In genomic region chr5:112931473-112931872, GRCh38 we compare ENCODE assay signal across 1 cellular context.
TF ChIP-seq lines count a peak whose summit lies in the region.

No MANE protein-coding gene starts in this region.

TF ChIP-seq in GM12891, 5 proteins besides CTCF, POLR2A, EP300 and RAD21:
- no peak for TF ChIP-seq TAF1 (IDR thresholded peaks at IDR 0.05; ENCODE audit: low read depth, low read length)
- TF ChIP-seq SPI1 (IDR thresholded peaks at IDR 0.05; ENCODE audit: low read depth, low read length) = no peak
- TF ChIP-seq POU2F2 (IDR thresholded peaks at IDR 0.05; ENCODE audit: low read depth, low read length) = no peak
TF ChIP-seq in GM12891: peak in this region for 0.
